In genomic region chr20:3681352-3681930, GRCh38 we compare ENCODE assay signal across 1 cellular context.
TF ChIP-seq lines count a peak whose summit lies in the region.

No MANE protein-coding gene starts in this region.

TF ChIP-seq in SK-N-SH treated with all-trans-retinoic acid at 6 μM for 48 hours, 23 proteins besides CTCF, POLR2A, EP300 and RAD21 (continued from another document):
- TF ChIP-seq CSRNP3 (CRISPR knock-in tag; IDR thresholded peaks at IDR 0.05): no peak
- no peak for TF ChIP-seq ESRRG (CRISPR knock-in tag; IDR thresholded peaks at IDR 0.05)
- TF ChIP-seq ISL1 (CRISPR knock-in tag; IDR thresholded peaks at IDR 0.05): no peak
- no peak for TF ChIP-seq GLIS3 (CRISPR knock-in tag; IDR thresholded peaks at IDR 0.05)
- no peak for TF ChIP-seq ZNF565 (CRISPR knock-in tag; conservative IDR thresholded peaks at IDR 0.05; ENCODE audit: low read depth)
- TF ChIP-seq BACH2 (CRISPR knock-in tag; IDR thresholded peaks at IDR 0.05; ENCODE audit: borderline replicate concordance): no peak
- TF ChIP-seq TCF4 (CRISPR knock-in tag; IDR thresholded peaks at IDR 0.05; ENCODE audit: borderline replicate concordance): no peak
- TF ChIP-seq ZNF8 (CRISPR knock-in tag; IDR thresholded peaks at IDR 0.05): no peak
- no peak for TF ChIP-seq ZFP3 (CRISPR knock-in tag; IDR thresholded peaks at IDR 0.05)
- TF ChIP-seq, protein P1, sequence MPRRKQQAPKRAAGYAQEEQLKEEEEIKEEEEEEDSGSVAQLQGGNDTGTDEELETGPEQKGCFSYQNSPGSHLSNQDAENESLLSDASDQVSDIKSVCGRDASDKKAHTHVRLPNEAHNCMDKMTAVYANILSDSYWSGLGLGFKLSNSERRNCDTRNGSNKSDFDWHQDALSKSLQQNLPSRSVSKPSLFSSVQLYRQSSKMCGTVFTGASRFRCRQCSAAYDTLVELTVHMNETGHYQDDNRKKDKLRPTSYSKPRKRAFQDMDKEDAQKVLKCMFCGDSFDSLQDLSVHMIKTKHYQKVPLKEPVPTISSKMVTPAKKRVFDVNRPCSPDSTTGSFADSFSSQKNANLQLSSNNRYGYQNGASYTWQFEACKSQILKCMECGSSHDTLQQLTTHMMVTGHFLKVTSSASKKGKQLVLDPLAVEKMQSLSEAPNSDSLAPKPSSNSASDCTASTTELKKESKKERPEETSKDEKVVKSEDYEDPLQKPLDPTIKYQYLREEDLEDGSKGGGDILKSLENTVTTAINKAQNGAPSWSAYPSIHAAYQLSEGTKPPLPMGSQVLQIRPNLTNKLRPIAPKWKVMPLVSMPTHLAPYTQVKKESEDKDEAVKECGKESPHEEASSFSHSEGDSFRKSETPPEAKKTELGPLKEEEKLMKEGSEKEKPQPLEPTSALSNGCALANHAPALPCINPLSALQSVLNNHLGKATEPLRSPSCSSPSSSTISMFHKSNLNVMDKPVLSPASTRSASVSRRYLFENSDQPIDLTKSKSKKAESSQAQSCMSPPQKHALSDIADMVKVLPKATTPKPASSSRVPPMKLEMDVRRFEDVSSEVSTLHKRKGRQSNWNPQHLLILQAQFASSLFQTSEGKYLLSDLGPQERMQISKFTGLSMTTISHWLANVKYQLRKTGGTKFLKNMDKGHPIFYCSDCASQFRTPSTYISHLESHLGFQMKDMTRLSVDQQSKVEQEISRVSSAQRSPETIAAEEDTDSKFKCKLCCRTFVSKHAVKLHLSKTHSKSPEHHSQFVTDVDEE (CRISPR knock-in tag; IDR thresholded peaks at IDR 0.05): no peak
- TF ChIP-seq TOX (CRISPR knock-in tag; IDR thresholded peaks at IDR 0.05; ENCODE audit: borderline replicate concordance): no peak
